Comparison of ENCODE assay signal across 8 cellular contexts in the genomic region with DNA sequence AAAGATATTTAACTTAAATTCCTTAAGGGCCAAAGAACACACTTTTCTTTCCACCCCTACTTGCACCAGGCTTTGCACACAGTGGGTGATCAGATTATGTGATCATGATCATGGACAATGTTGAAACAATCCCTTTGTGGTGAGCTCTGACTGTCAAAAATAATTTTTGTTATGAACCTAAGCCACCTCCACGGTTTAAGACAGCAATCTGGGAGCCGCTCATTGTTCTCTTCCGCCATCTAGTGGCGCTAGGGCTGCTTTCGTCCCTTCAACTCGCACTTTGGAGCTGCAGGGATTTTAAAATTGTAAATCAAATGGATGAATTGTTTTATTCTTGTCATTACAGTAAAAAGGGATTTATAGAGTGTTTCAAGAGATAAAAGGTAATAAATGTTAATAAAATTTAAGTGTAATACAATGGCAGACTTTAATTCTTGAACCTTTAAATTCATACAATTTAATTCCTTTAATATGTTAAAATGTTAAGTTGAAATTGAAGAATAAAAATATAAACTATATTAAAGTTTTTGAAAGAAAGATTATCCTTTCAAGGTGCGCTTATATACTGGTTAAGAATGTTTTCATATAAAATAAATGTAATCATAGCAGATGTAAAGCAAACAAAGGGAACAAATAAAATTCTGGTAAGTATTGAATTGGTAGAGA. TPM values are rescaled to one million over a fixed set of nuclear protein-coding genes. Genes with fewer than 3 reads are reported as not detected.
DNase-seq lines count a peak whose midpoint lies in the region; ATAC-seq, FAIRE-seq and TF ChIP-seq lines count a peak whose summit lies in the region.

No MANE protein-coding gene starts in this region.

- no peaks in the 10 kb centered on the region for H3K36me3 ChIP-seq in GM23248 (ENCODE audit: low read depth)
- H3K36me3 ChIP-seq in suprapubic skin, result no peaks in the 10 kb centered on the region

- TF ChIP-seq POLR2A in suprapubic skin (IDR thresholded peaks at IDR 0.05), result no peak

- H3F3A ChIP-seq in GM23248 (ENCODE audit: insufficient read depth), result no peaks in the 10 kb centered on the region

- H3K4me3 ChIP-seq in GM23248, result peak overlapping the region; percentile 39; the same call in 1 of the 2 replicates
- H3K4me3 ChIP-seq in fibroblast of pulmonary artery (replicated peaks; ENCODE audit: low read depth, low read length), result peak overlapping the region; percentile 26
- H3K4me3 ChIP-seq in suprapubic skin, result no peak overlapping the region

- TF ChIP-seq CTCF in fibroblast of pulmonary artery (IDR thresholded peaks at IDR 0.05; ENCODE audit: low read length, missing control alignments) (no peak), omental fat pad (IDR thresholded peaks at IDR 0.05) (no peak), suprapubic skin (IDR thresholded peaks at IDR 0.05) (peak; percentile 42 to 84)

- no peaks in the 10 kb centered on the region for H4K20me1 ChIP-seq in GM23248 (ENCODE audit: insufficient read depth)

- peak; percentile 65 to 67 for ATAC-seq in activated T-cell treated with anti-CD3 and anti-CD28 coated beads, Interleukin-2, amount 50 U/mL, for 72 hours (replicated peaks in 1 of 2)
- no peak for ATAC-seq in omental fat pad (ENCODE audit: low FRiP score)

- H3K4me2 ChIP-seq in GM23248 (ENCODE audit: unreplicated experiment), result peak overlapping the region; percentile 67

- no peaks in the 10 kb centered on the region for H3K79me2 ChIP-seq in GM23248 (ENCODE audit: insufficient read depth)

- no peaks in the 10 kb centered on the region for H3K4me1 ChIP-seq in GM23248 (ENCODE audit: insufficient read depth)
- peaks cover 6% of the 10 kb centered on the region for H3K4me1 ChIP-seq in suprapubic skin

- no peaks in the 10 kb centered on the region for H3K9me3 ChIP-seq in GM23248 (ENCODE audit: low read depth)
- no peaks in the 10 kb centered on the region for H3K9me3 ChIP-seq in suprapubic skin

- DNase-seq in ELF-1 (ENCODE audit: low read depth, low spot score) (peak; percentile 64), GM23248 (peak; percentile 80), LHCN-M2 (ENCODE audit: low read depth) (peak; percentile 59), RCC 7860 (ENCODE audit: low spot score) (peak; percentile 42), fibroblast of pulmonary artery (ENCODE audit: low read depth) (peak; percentile 78), omental fat pad (ENCODE audit: low spot score) (peak; percentile 23), suprapubic skin (ENCODE audit: low spot score in 2 of 2) (peak in 1 of 2 donors; percentile 61)
- DNase-seq in activated T-cell treated with anti-CD3 and anti-CD28 coated beads, Interleukin-2, amount 50 U/mL, for 72 hours, result peak; percentile 60 to 65

- in situ Hi-C loops in GM23248 (cut with MboI), result no loop called here

- no peaks in the 10 kb centered on the region for H3K36me3 Mint-ChIP-seq in activated T-cell treated with anti-CD3 and anti-CD28 coated beads, Interleukin-2, amount 50 U/mL, for 72 hours (ENCODE audit: insufficient read depth in 2 of 2)

- WGBS in GM23248 (ENCODE audit: low coverage in 1 of 2, low lambda C conversion rate in 2 of 2, missing lambda C conversion rate in 2 of 2), 2 experiments, result 1 to 2% methylated on average over 7 of the region's 7 CpGs
- WGBS in suprapubic skin, result 5% methylated on average over 7 of the region's 7 CpGs

- H3K27ac Mint-ChIP-seq in activated T-cell treated with anti-CD3 and anti-CD28 coated beads, Interleukin-2, amount 50 U/mL, for 72 hours, result no peak overlapping the region

- H3K9ac ChIP-seq in GM23248, result no peak overlapping the region

- peak; percentile 79 for FAIRE-seq in RCC 7860 (lab: Jason Lieb, UNC)

- H3K27me3 ChIP-seq in GM23248 (replicated peaks; ENCODE audit: insufficient read depth), result no peaks in the 10 kb centered on the region
- H3K27me3 ChIP-seq in suprapubic skin, result no peaks in the 10 kb centered on the region

- no peak overlapping the region for H2AFZ ChIP-seq in GM23248

- H3K9me3 Mint-ChIP-seq in activated T-cell treated with anti-CD3 and anti-CD28 coated beads, Interleukin-2, amount 50 U/mL, for 72 hours, result no peaks in the 10 kb centered on the region

- no peak overlapping the region for H3K4me3 Mint-ChIP-seq in activated T-cell treated with anti-CD3 and anti-CD28 coated beads, Interleukin-2, amount 50 U/mL, for 72 hours

- no peaks in the 10 kb centered on the region for H3K9me2 ChIP-seq in GM23248 (ENCODE audit: insufficient read depth)

- H3K4me1 Mint-ChIP-seq in activated T-cell treated with anti-CD3 and anti-CD28 coated beads, Interleukin-2, amount 50 U/mL, for 72 hours (ENCODE audit: low read depth), result no peaks in the 10 kb centered on the region

- TF ChIP-seq EP300 in suprapubic skin (IDR thresholded peaks at IDR 0.05), result no peak

- H3K27ac ChIP-seq in GM23248 (no peak overlapping the region), suprapubic skin (no peak overlapping the region)

- H3K27me3 Mint-ChIP-seq in activated T-cell treated with anti-CD3 and anti-CD28 coated beads, Interleukin-2, amount 50 U/mL, for 72 hours (ENCODE audit: low read depth), result no peaks in the 10 kb centered on the region

RNA-seq across cellular contexts. Expression of gene ARL6, which starts 45.3 kb away (rescaled TPM):
- 8.1 and 8.2 TPM in 2 replicates for total RNA-seq in GM23248 (2014; rRNA removed; shearing (Covaris generic))
- 8.0 and 9.2 TPM in 2 replicates for polyA plus RNA-seq in GM23248 (2016; fragmentation: Nextera tagmentation; extraction: Ambion mirVana)
- total RNA-seq in LHCN-M2 (2014; rRNA removed) (10.5 and 13.5 TPM in 2 replicates), omental fat pad (1 to 10 TPM; 3.4 to 6.9 (median 5.5) TPM), suprapubic skin (1 to 10 TPM; 4.5 to 9.1 (median 7.5) TPM)
- polyA plus RNA-seq in LHCN-M2 (2012), result 2.1 TPM
- total RNA-seq in activated T-cell treated with anti-CD3 and anti-CD28 coated beads, Interleukin-2, amount 50 U/mL, for 72 hours, result 1 to 10 TPM; 1.3 to 2.8 TPM

Comparison
In these comparisons a context has a peak if more than half of its experiments do, and no peak if none do; other contexts are left out.
1. CTCF ChIP-seq: peak in suprapubic skin (2 of 2); none in fibroblast of pulmonary artery (single experiment) and omental fat pad (0 of 3).